In genomic region chr2:3338360-3338759, GRCh38 we compare ENCODE assay signal across 30 cellular contexts.
"Had no signal": no experiment of that assay in that cellular context is flagged by ENCODE, and none has a peak within 500 bp of the region (broad histone marks: within the 10 kb centered on the region; RNA-seq: fewer than 3 reads in every experiment).

No MANE protein-coding gene starts in this region.

- ATAC-seq: activated CD4-positive, CD25-positive, alpha-beta regulatory T cell treated with anti-CD3 and anti-CD28 coated beads, Interleukin-2, amount 50 U/mL, for 24 hours; activated CD8-positive, alpha-beta T cell treated with anti-CD3 and anti-CD28 coated beads for 36 hours; activated naive CD8-positive, alpha-beta T cell treated with anti-CD3 and anti-CD28 coated beads, Interleukin-2, amount 50 U/mL, for 24 hours; activated T-cell treated with anti-CD3 and anti-CD28 coated beads, Interleukin-2, amount 50 U/mL, for 4 hours; activated T-helper 17 cell treated with anti-CD3 and anti-CD28 coated beads, Interleukin-2, amount 50 U/mL, for 72 hours; body of pancreas; gastroesophageal sphincter; T-cell had no signal

- H3K27me3 ChIP-seq: adrenal gland, body of pancreas, esophagus squamous epithelium, gastroesophageal sphincter had no signal

- H3K27me3 Mint-ChIP-seq: activated B cell treated with CpG ODN at 0.5 μM for 24 hours; activated CD8-positive, alpha-beta T cell treated with anti-CD3 and anti-CD28 coated beads for 36 hours; activated naive CD4-positive, alpha-beta T cell treated with anti-CD3 and anti-CD28 coated beads, Interleukin-2, amount 50 U/mL, for 24 hours; activated naive CD8-positive, alpha-beta T cell treated with anti-CD3 and anti-CD28 coated beads for 36 hours; activated naive CD8-positive, alpha-beta T cell treated with anti-CD3 and anti-CD28 coated beads, Interleukin-2, amount 50 U/mL, for 24 hours; activated T-helper 17 cell treated with anti-CD3 and anti-CD28 coated beads, Interleukin-2, amount 50 U/mL, for 72 hours; T-cell had no signal

- H3K27ac ChIP-seq: adrenal gland, body of pancreas, epithelial cell of prostate, esophagus squamous epithelium, gastroesophageal sphincter, WERI-Rb-1 had no signal

- H3K4me1 ChIP-seq: adrenal gland, body of pancreas, esophagus squamous epithelium had no signal

- H3K4me1 Mint-ChIP-seq: activated B cell treated with CpG ODN at 0.5 μM for 24 hours; activated naive CD8-positive, alpha-beta T cell treated with anti-CD3 and anti-CD28 coated beads, Interleukin-2, amount 50 U/mL, for 24 hours; activated T-helper 17 cell treated with anti-CD3 and anti-CD28 coated beads, Interleukin-2, amount 50 U/mL, for 72 hours; T-cell had no signal

- H3K27ac Mint-ChIP-seq: activated B cell treated with CpG ODN at 0.5 μM for 24 hours; activated CD8-positive, alpha-beta T cell treated with anti-CD3 and anti-CD28 coated beads for 36 hours; activated naive CD8-positive, alpha-beta T cell treated with anti-CD3 and anti-CD28 coated beads for 36 hours; activated naive CD8-positive, alpha-beta T cell treated with anti-CD3 and anti-CD28 coated beads, Interleukin-2, amount 50 U/mL, for 24 hours; activated T-helper 17 cell treated with anti-CD3 and anti-CD28 coated beads, Interleukin-2, amount 50 U/mL, for 72 hours; T-cell; T-helper 1 cell treated with Interleukin-12 subunit alpha and Interleukin-12 subunit beta and Interleukin-4 antibody, amounts not matched to agents 30 μg/mL and 1 μg/mL, for 36 hours; T-helper 2 cell treated with Interferon-gamma antibody and Interleukin-4, amounts not matched to agents 5 μg/mL and 100 μg/mL, for 36 hours had no signal

- H3K9me3 Mint-ChIP-seq: activated B cell treated with CpG ODN at 0.5 μM for 24 hours; activated CD8-positive, alpha-beta T cell treated with anti-CD3 and anti-CD28 coated beads for 36 hours; activated naive CD4-positive, alpha-beta T cell treated with anti-CD3 and anti-CD28 coated beads, Interleukin-2, amount 50 U/mL, for 24 hours; activated naive CD8-positive, alpha-beta T cell treated with anti-CD3 and anti-CD28 coated beads for 36 hours; activated naive CD8-positive, alpha-beta T cell treated with anti-CD3 and anti-CD28 coated beads, Interleukin-2, amount 50 U/mL, for 24 hours; activated T-cell treated with anti-CD3 and anti-CD28 coated beads, Interleukin-2, amount 50 U/mL, for 4 hours; activated T-helper 17 cell treated with anti-CD3 and anti-CD28 coated beads, Interleukin-2, amount 50 U/mL, for 72 hours; T-cell; T-helper 2 cell treated with Interferon-gamma antibody and Interleukin-4, amounts not matched to agents 5 μg/mL and 100 μg/mL, for 36 hours had no signal

- H3K4me3 ChIP-seq: adrenal gland, body of pancreas, esophagus squamous epithelium, gastroesophageal sphincter had no signal

- DNase-seq: activated B cell treated with CpG ODN at 0.5 μM for 24 hours; activated CD4-positive, alpha-beta T cell treated with anti-CD3 and anti-CD28 coated beads for 48 hours; activated CD4-positive, alpha-beta T cell treated with anti-CD3 and anti-CD28 coated beads, Interleukin-2, amount 50 U/mL, for 1 hour; activated CD4-positive, alpha-beta T cell treated with anti-CD3 and anti-CD28 coated beads, Interleukin-2, amount 50 U/mL, for 48 hours; activated CD8-positive, alpha-beta memory T cell treated with anti-CD3 and anti-CD28 coated beads for 24 hours; activated CD8-positive, alpha-beta T cell treated with anti-CD3 and anti-CD28 coated beads for 36 hours; activated effector memory CD4-positive, alpha-beta T cell treated with Interleukin-2 at 50 U/mL for 16 hours; activated gamma-delta T cell treated with Interleukin-2 at 50 U/mL for 16 hours; activated naive CD4-positive, alpha-beta T cell treated with Interleukin-2 at 50 U/mL for 16 hours; activated naive CD8-positive, alpha-beta T cell treated with anti-CD3 and anti-CD28 coated beads for 36 hours; activated naive CD8-positive, alpha-beta T cell treated with anti-CD3 and anti-CD28 coated beads, Interleukin-2, amount 50 U/mL, for 24 hours; activated T-cell treated with anti-CD3 and anti-CD28 coated beads, Interleukin-2, amount 50 U/mL, for 4 hours; adrenal gland; amygdala; aorta; body of pancreas; effector CD8-positive, alpha-beta T cell; esophagus squamous epithelium; foreskin melanocyte; SW 1271; T-cell; T1000; WERI-Rb-1 had no signal

- H3K4me3 Mint-ChIP-seq: activated B cell treated with CpG ODN at 0.5 μM for 24 hours; activated CD8-positive, alpha-beta T cell treated with anti-CD3 and anti-CD28 coated beads for 36 hours; activated naive CD4-positive, alpha-beta T cell treated with anti-CD3 and anti-CD28 coated beads, Interleukin-2, amount 50 U/mL, for 24 hours; activated naive CD8-positive, alpha-beta T cell treated with anti-CD3 and anti-CD28 coated beads for 36 hours; activated naive CD8-positive, alpha-beta T cell treated with anti-CD3 and anti-CD28 coated beads, Interleukin-2, amount 50 U/mL, for 24 hours; activated T-cell treated with anti-CD3 and anti-CD28 coated beads, Interleukin-2, amount 50 U/mL, for 4 hours; activated T-helper 17 cell treated with anti-CD3 and anti-CD28 coated beads, Interleukin-2, amount 50 U/mL, for 72 hours; T-cell; T-helper 1 cell treated with Interleukin-12 subunit alpha and Interleukin-12 subunit beta and Interleukin-4 antibody, amounts not matched to agents 30 μg/mL and 1 μg/mL, for 36 hours; T-helper 2 cell treated with Interferon-gamma antibody and Interleukin-4, amounts not matched to agents 5 μg/mL and 100 μg/mL, for 36 hours had no signal

- H3K9me3 ChIP-seq: adrenal gland, body of pancreas, esophagus squamous epithelium, gastroesophageal sphincter had no signal
